Comparison of ENCODE assay signal across 13 cellular contexts in genomic region chr9:134138292-134138691, GRCh38. TPM values are rescaled to one million over a fixed set of nuclear protein-coding genes. Genes with fewer than 3 reads are reported as not detected.
DNase-seq lines count a peak whose midpoint lies in the region; ATAC-seq, FAIRE-seq and TF ChIP-seq lines count a peak whose summit lies in the region.
"Had no signal": no experiment of that assay in that cellular context is flagged by ENCODE, and none has a peak within 500 bp of the region (broad histone marks: within the 10 kb centered on the region; RNA-seq: fewer than 3 reads in every experiment).

No MANE protein-coding gene starts in this region.

- no peak for TF ChIP-seq RAD21 in HepG2 (CRISPR knock-in tag; IDR thresholded peaks at IDR 0.05)

- no peak for TF ChIP-seq EP300 in HepG2 (IDR thresholded peaks at IDR 0.05; ENCODE audit: low read depth in 2 of 2, low read length in 2 of 2)
- no peak for TF ChIP-seq EP300 in HepG2 (CRISPR knock-in tag; IDR thresholded peaks at IDR 0.05; ENCODE audit: borderline replicate concordance)
- no peak for TF ChIP-seq EP300 in suprapubic skin (IDR thresholded peaks at IDR 0.05)

- peaks cover 9 to 24% of the 10 kb centered on the region in 2 donors for H3K36me3 Mint-ChIP-seq in activated T-cell treated with anti-CD3 and anti-CD28 coated beads, Interleukin-2, amount 50 U/mL, for 72 hours (ENCODE audit: insufficient read depth in 2 of 2)
- peaks cover 36% of the 10 kb centered on the region for H3K36me3 Mint-ChIP-seq in activated T-helper 1 cell treated with anti-CD3 and anti-CD28 coated beads, Interleukin-12 subunit alpha, Interleukin-12 subunit beta, Interleukin-2, Interleukin-4 antibody, amounts not matched to agents 30 ng/mL and 10 ng/mL and 1 ng/mL, durations not matched to agents 14 hours and 24 hours and 36 hours (ENCODE audit: low read depth)

- no peak for ATAC-seq in activated T-cell treated with anti-CD3 and anti-CD28 coated beads, Interleukin-2, amount 50 U/mL, for 72 hours (replicated peaks in 1 of 2)
- ATAC-seq in HepG2 (no peak), GM18873 (IDR thresholded peaks at IDR 0.05; ENCODE audit: low FRiP score, unreplicated experiment) (no peak)

- peaks cover 35% of the 10 kb centered on the region for H3K4me1 Mint-ChIP-seq in activated T-cell treated with anti-CD3 and anti-CD28 coated beads, Interleukin-2, amount 50 U/mL, for 72 hours (ENCODE audit: low read depth)
- peaks cover 29% of the 10 kb centered on the region for H3K4me1 Mint-ChIP-seq in activated T-helper 1 cell treated with anti-CD3 and anti-CD28 coated beads, Interleukin-12 subunit alpha, Interleukin-12 subunit beta, Interleukin-2, Interleukin-4 antibody, amounts not matched to agents 30 ng/mL and 10 ng/mL and 1 ng/mL, durations not matched to agents 14 hours and 24 hours and 36 hours (ENCODE audit: low read depth)

- H4K20me1 ChIP-seq in HepG2 (ENCODE audit: insufficient read depth, low read length): peaks cover 10% of the 10 kb centered on the region; the same call in 1 of the 2 replicates

- no peaks in the 10 kb centered on the region for H3K27me3 Mint-ChIP-seq in activated T-cell treated with anti-CD3 and anti-CD28 coated beads, Interleukin-2, amount 50 U/mL, for 72 hours (ENCODE audit: low read depth)
- no peaks in the 10 kb centered on the region for H3K27me3 Mint-ChIP-seq in activated T-helper 1 cell treated with anti-CD3 and anti-CD28 coated beads, Interleukin-12 subunit alpha, Interleukin-12 subunit beta, Interleukin-2, Interleukin-4 antibody, amounts not matched to agents 30 ng/mL and 10 ng/mL and 1 ng/mL, durations not matched to agents 14 hours and 24 hours and 36 hours (ENCODE audit: insufficient read depth)

- TF ChIP-seq POLR2A in HepG2 (IDR thresholded peaks at IDR 0.05; ENCODE audit: insufficient read depth in 1 of 2, low read depth in 2 of 2, low read length in 2 of 2) (no peak), suprapubic skin (IDR thresholded peaks at IDR 0.05) (no peak)

- H3K27me3 ChIP-seq in HepG2 (ENCODE audit: control insufficient read depth in 1 of 2, insufficient read depth in 2 of 2, low read length in 2 of 2) (no peaks in the 10 kb centered on the region; a peak in 1 of 5 replicates), suprapubic skin (no peaks in the 10 kb centered on the region)
- H3K27me3 ChIP-seq: SJSA1 had no signal

- H3K27ac ChIP-seq in HepG2 (ENCODE audit: extremely low read length, insufficient read depth, low read length) (no peak overlapping the region), suprapubic skin (no peak overlapping the region)
- H3K27ac ChIP-seq: SJSA1 had no signal

- no TSS peak for BruUV-seq in HepG2 (replicated peaks; lab: Mats Ljungman, UMichigan)

- WGBS in HepG2 (ENCODE audit: low lambda C conversion rate): 81% methylated on average over 10 of the region's 10 CpGs
- WGBS in suprapubic skin: 56% methylated on average over 10 of the region's 10 CpGs

- in situ Hi-C loops in HepG2 (cut with HindIII; ENCODE audit: extremely low pct_ligation_motif_present, low pct_unique_long_range_greater_than_20kb): no loop called here

- H3K36me3 ChIP-seq in HepG2 (replicated peaks in 1 of 2; ENCODE audit: control insufficient read depth in 1 of 2, insufficient read depth in 2 of 2, low read length in 2 of 2) (peaks cover 15 to 41% of the 10 kb centered on the region in 2 experiments), suprapubic skin (peaks cover 33% of the 10 kb centered on the region)

- peak overlapping the region; percentile 26 for H3K9ac ChIP-seq in HepG2 (ENCODE audit: insufficient read depth, low read depth, low read length)

- H3K9me3 ChIP-seq in HepG2 (ENCODE audit: low read length) (no peaks in the 10 kb centered on the region), suprapubic skin (no peaks in the 10 kb centered on the region)
- H3K9me3 ChIP-seq: SJSA1 had no signal

- H2AFZ ChIP-seq in HepG2 (ENCODE audit: low read length): no peak overlapping the region

- H3K79me2 ChIP-seq in HepG2 (ENCODE audit: insufficient read depth, low read length): peaks cover 48% of the 10 kb centered on the region

- intact Hi-C loops in activated T-helper 1 cell treated with anti-CD3 and anti-CD28 coated beads, Interleukin-12 subunit alpha, Interleukin-12 subunit beta, Interleukin-2, Interleukin-4 antibody, amounts not matched to agents 30 ng/mL and 10 ng/mL and 1 ng/mL, durations not matched to agents 14 hours and 24 hours and 36 hours (cut with micrococcal nuclease): no loop called here
- intact Hi-C loops in HepG2 (cut with micrococcal nuclease; ENCODE audit: unreplicated experiment): no loop called here

- FAIRE-seq in HepG2 (lab: Jason Lieb, UNC): no peak

- POLR2A ChIA-PET in HepG2 (lab: Yijun Ruan, JAX): no interaction called here

- no peak for DNase-seq in activated T-cell treated with anti-CD3 and anti-CD28 coated beads, Interleukin-2, amount 50 U/mL, for 72 hours
- DNase-seq in activated T-cell treated with anti-CD3 and anti-CD28 coated beads for 4 hours: no peak
- DNase-seq in activated T-helper 1 cell treated with anti-CD3 and anti-CD28 coated beads, Interleukin-12 subunit alpha, Interleukin-12 subunit beta, Interleukin-2, Interleukin-4 antibody, amounts not matched to agents 30 ng/mL and 10 ng/mL and 1 ng/mL, durations not matched to agents 14 hours and 24 hours and 36 hours (ENCODE audit: low spot score): no peak
- no peak for DNase-seq in HepG2 (ENCODE audit: low spot score)
- DNase-seq in suprapubic skin (ENCODE audit: low spot score in 2 of 2): no peak
- no peak for DNase-seq in medulla oblongata (ENCODE audit: extremely low spot score)
- no peak for DNase-seq in UCSD-AML1 (lab: John Stamatoyannopoulos, UW; ENCODE audit: unreplicated experiment)
- DNase-seq: activated CD8-positive, alpha-beta memory T cell treated with anti-CD3 and anti-CD28 coated beads, Interleukin-2, amount 50 U/mL, for 48 hours; AML-193; NCI-H2227 treated with DMSO at 0.1 percent for 48 hours had no signal

- H3K27ac Mint-ChIP-seq in activated T-cell treated with anti-CD3 and anti-CD28 coated beads, Interleukin-2, amount 50 U/mL, for 72 hours: peak overlapping the region; percentile 46
- H3K27ac Mint-ChIP-seq in activated T-helper 1 cell treated with anti-CD3 and anti-CD28 coated beads, Interleukin-12 subunit alpha, Interleukin-12 subunit beta, Interleukin-2, Interleukin-4 antibody, amounts not matched to agents 30 ng/mL and 10 ng/mL and 1 ng/mL, durations not matched to agents 14 hours and 24 hours and 36 hours: peak overlapping the region; percentile 50

- H3K4me1 ChIP-seq in HepG2 (ENCODE audit: insufficient read depth, low read length): peaks cover 59% of the 10 kb centered on the region
- peaks cover 50% of the 10 kb centered on the region for H3K4me1 ChIP-seq in suprapubic skin

- peak overlapping the region; percentile 52 to 96 for H3K4me3 Mint-ChIP-seq in activated T-cell treated with anti-CD3 and anti-CD28 coated beads, Interleukin-2, amount 50 U/mL, for 72 hours
- H3K4me3 Mint-ChIP-seq in activated T-helper 1 cell treated with anti-CD3 and anti-CD28 coated beads, Interleukin-12 subunit alpha, Interleukin-12 subunit beta, Interleukin-2, Interleukin-4 antibody, amounts not matched to agents 30 ng/mL and 10 ng/mL and 1 ng/mL, durations not matched to agents 14 hours and 24 hours and 36 hours: peak overlapping the region; percentile 66

- H3K4me3 ChIP-seq in HepG2 (replicated peaks in 1 of 3; ENCODE audit: insufficient read depth in 1 of 3, low read depth in 2 of 3, low read length in 3 of 3) (peak overlapping the region in 2 of 3 experiments; percentile 9 to 95; a peak in 3 of 6 replicates), suprapubic skin (peak overlapping the region; percentile 100)
- H3K4me3 ChIP-seq: SJSA1 had no signal

- TF ChIP-seq CTCF in HepG2 (CRISPR knock-in tag; IDR thresholded peaks at IDR 0.05) (no peak), suprapubic skin (IDR thresholded peaks at IDR 0.05) (no peak)

- no peaks in the 10 kb centered on the region for H3K9me3 Mint-ChIP-seq in activated T-cell treated with anti-CD3 and anti-CD28 coated beads, Interleukin-2, amount 50 U/mL, for 72 hours
- H3K9me3 Mint-ChIP-seq in activated T-helper 1 cell treated with anti-CD3 and anti-CD28 coated beads, Interleukin-12 subunit alpha, Interleukin-12 subunit beta, Interleukin-2, Interleukin-4 antibody, amounts not matched to agents 30 ng/mL and 10 ng/mL and 1 ng/mL, durations not matched to agents 14 hours and 24 hours and 36 hours: no peaks in the 10 kb centered on the region

- H3K4me2 ChIP-seq in HepG2 (ENCODE audit: low read depth, low read length): peak overlapping the region; percentile 90

- CTCF ChIA-PET in HepG2 (lab: Yijun Ruan, JAX; ENCODE audit: low intra/inter-chr PET ratio, low total read pairs): no interaction called here

RNA-seq across cellular contexts. Expression of gene WDR5, which starts 2.4 kb away (rescaled TPM):
- total RNA-seq in activated T-cell treated with anti-CD3 and anti-CD28 coated beads, Interleukin-2, amount 50 U/mL, for 72 hours: 10 to 100 TPM; 31.7 to 40.0 TPM
- total RNA-seq in activated T-helper 1 cell treated with anti-CD3 and anti-CD28 coated beads, Interleukin-12 subunit alpha, Interleukin-12 subunit beta, Interleukin-2, Interleukin-4 antibody, amounts not matched to agents 30 ng/mL and 10 ng/mL and 1 ng/mL, durations not matched to agents 14 hours and 24 hours and 36 hours: 65.0 and 71.3 TPM in 2 replicates
- total RNA-seq in HepG2 (2016; rRNA removed; fragmentation: Illumina TruSeq; extraction: Trizol): 31.6 and 34.3 TPM in 2 replicates
- 25.8 and 28.6 TPM in 2 replicates for total RNA-seq in HepG2 (2016; cell fraction: cytosol; rRNA removed; fragmentation: Illumina TruSeq; extraction: Trizol; ENCODE audit: low read depth)
- 24.3 and 33.8 TPM in 2 replicates for total RNA-seq in HepG2 (2016; cell fraction: insoluble cytoplasmic fraction; rRNA removed; fragmentation: Illumina TruSeq; extraction: Trizol)
- 46.4 and 51.5 TPM in 2 replicates for total RNA-seq in HepG2 (2016; cell fraction: membrane; rRNA removed; fragmentation: Illumina TruSeq; extraction: Trizol)
- 25.3 and 27.9 TPM in 2 replicates for total RNA-seq in HepG2 (2016; cell fraction: nucleus; rRNA removed; fragmentation: Illumina TruSeq; extraction: Trizol)
- polyA plus RNA-seq in HepG2 (2011; rRNA removed): 34.3 and 39.8 TPM in 2 replicates
- 37.7 and 41.2 TPM in 2 replicates for polyA plus RNA-seq in HepG2 (2011; cell fraction: cytosol; rRNA removed)
- 91.6 and 97.0 TPM in 2 replicates for polyA plus RNA-seq in HepG2 (2011; cell fraction: nucleus; rRNA removed)
- polyA plus RNA-seq in HepG2 (2012): 39.5 and 43.5 TPM in 2 replicates
- polyA plus RNA-seq in HepG2 (2016; cell fraction: cytosol; fragmentation: Illumina TruSeq; extraction: Trizol; ENCODE audit: low read depth): 48.0 and 58.0 TPM in 2 replicates
- 39.5 and 47.9 TPM in 2 replicates for polyA plus RNA-seq in HepG2 (2016; cell fraction: insoluble cytoplasmic fraction; fragmentation: Illumina TruSeq; extraction: Trizol; ENCODE audit: low read depth)
- 63.7 TPM in 2 replicates for polyA plus RNA-seq in HepG2 (2016; cell fraction: membrane; fragmentation: Illumina TruSeq; extraction: Trizol; ENCODE audit: low read depth)
- polyA plus RNA-seq in HepG2 (2016; cell fraction: nucleus; fragmentation: Illumina TruSeq; extraction: Trizol; ENCODE audit: insufficient read depth, low read depth): 58.1 and 61.1 TPM in 2 replicates
- 23.7 and 57.9 TPM in 2 replicates for polyA minus RNA-seq in HepG2 (2011; rRNA and poly(A)+ RNA removed; ENCODE audit: low replicate concordance)
- 18.7 and 21.8 TPM in 2 replicates for polyA minus RNA-seq in HepG2 (2011; cell fraction: cytosol; rRNA and poly(A)+ RNA removed)
- 35.8 and 44.5 TPM in 2 replicates for polyA minus RNA-seq in HepG2 (2011; cell fraction: nucleus; rRNA and poly(A)+ RNA removed)
- 10 to 100 TPM; 21.7 to 37.8 (median 26.5) TPM for total RNA-seq in suprapubic skin

RNA-seq across cellular contexts. Expression of gene RNU6ATAC, which starts 26.1 kb away (rescaled TPM):
- 10 to 100 TPM; 17.2 to 34.1 TPM for total RNA-seq in activated T-cell treated with anti-CD3 and anti-CD28 coated beads, Interleukin-2, amount 50 U/mL, for 72 hours
- total RNA-seq in activated T-helper 1 cell treated with anti-CD3 and anti-CD28 coated beads, Interleukin-12 subunit alpha, Interleukin-12 subunit beta, Interleukin-2, Interleukin-4 antibody, amounts not matched to agents 30 ng/mL and 10 ng/mL and 1 ng/mL, durations not matched to agents 14 hours and 24 hours and 36 hours: 32.2 and 42.6 TPM in 2 replicates
- 894 TPM in 1 of 2 replicates, not detected in the other for total RNA-seq in HepG2 (2016; rRNA removed; fragmentation: Illumina TruSeq; extraction: Trizol)
- total RNA-seq in HepG2 (2016; cell fraction: cytosol; rRNA removed; fragmentation: Illumina TruSeq; extraction: Trizol; ENCODE audit: low read depth): 12,614 and 12,724 TPM in 2 replicates
- 82.4 and 810 TPM in 2 replicates for total RNA-seq in HepG2 (2016; cell fraction: insoluble cytoplasmic fraction; rRNA removed; fragmentation: Illumina TruSeq; extraction: Trizol)
- total RNA-seq in HepG2 (2016; cell fraction: membrane; rRNA removed; fragmentation: Illumina TruSeq; extraction: Trizol): 600 and 628 TPM in 2 replicates
- 1,443 and 1,712 TPM in 2 replicates for total RNA-seq in HepG2 (2016; cell fraction: nucleus; rRNA removed; fragmentation: Illumina TruSeq; extraction: Trizol)
- not detected in 2 replicates for polyA plus RNA-seq in HepG2 (2011; rRNA removed)
- polyA plus RNA-seq in HepG2 (2011; cell fraction: cytosol; rRNA removed): not detected in 2 replicates
- polyA plus RNA-seq in HepG2 (2011; cell fraction: nucleus; rRNA removed): not detected in 2 replicates
- polyA plus RNA-seq in HepG2 (2012): not detected in 2 replicates
- 76.0 TPM in 1 of 2 replicates, not detected in the other for polyA plus RNA-seq in HepG2 (2016; cell fraction: cytosol; fragmentation: Illumina TruSeq; extraction: Trizol; ENCODE audit: low read depth)
- polyA plus RNA-seq in HepG2 (2016; cell fraction: insoluble cytoplasmic fraction; fragmentation: Illumina TruSeq; extraction: Trizol; ENCODE audit: low read depth): not detected in 2 replicates
- not detected in 2 replicates for polyA plus RNA-seq in HepG2 (2016; cell fraction: membrane; fragmentation: Illumina TruSeq; extraction: Trizol; ENCODE audit: low read depth)
- polyA plus RNA-seq in HepG2 (2016; cell fraction: nucleus; fragmentation: Illumina TruSeq; extraction: Trizol; ENCODE audit: insufficient read depth, low read depth): not detected in 2 replicates
- under 0.01 TPM in 2 replicates for polyA minus RNA-seq in HepG2 (2011; rRNA and poly(A)+ RNA removed; ENCODE audit: low replicate concordance)
- 1,413 and 1,463 TPM in 2 replicates for polyA minus RNA-seq in HepG2 (2011; cell fraction: cytosol; rRNA and poly(A)+ RNA removed)
- polyA minus RNA-seq in HepG2 (2011; cell fraction: nucleus; rRNA and poly(A)+ RNA removed): under 0.01 TPM in 1 of 2 replicates, not detected in the other
- not detected for total RNA-seq in suprapubic skin
- total RNA-seq: omental fat pad, SJSA1 had no signal
